In genomic region chr15:51112078-51112477, GRCh38 we compare ENCODE assay signal across 27 cellular contexts. TPM values are rescaled to one million over a fixed set of nuclear protein-coding genes. Genes with fewer than 3 reads are reported as not detected.
DNase-seq lines count a peak whose midpoint lies in the region; ATAC-seq, FAIRE-seq and TF ChIP-seq lines count a peak whose summit lies in the region.
"Had no signal": no experiment of that assay in that cellular context is flagged by ENCODE, and none has a peak within 500 bp of the region (broad histone marks: within the 10 kb centered on the region; RNA-seq: fewer than 3 reads in every experiment).

No MANE protein-coding gene starts in this region.

- H3K27ac ChIP-seq in coronary artery (peak overlapping the region; percentile 28 to 49), tibial artery (peak overlapping the region; percentile 83 to 85)
- H3K27ac ChIP-seq: BLaER1 had no signal

- peaks cover 0 to 70% (median 43%) of the 10 kb centered on the region in 4 donors for H3K4me1 ChIP-seq in tibial artery
- H3K4me1 ChIP-seq: BE2C, BLaER1 had no signal

- no peak overlapping the region for H3K4me3 ChIP-seq in coronary artery
- H3K4me3 ChIP-seq in tibial artery: no peak overlapping the region
- H3K4me3 ChIP-seq: BLaER1 had no signal

- H3K9me3 ChIP-seq in tibial artery: no peaks in the 10 kb centered on the region
- H3K9me3 ChIP-seq: BE2C, BLaER1 had no signal

- H3K36me3 Mint-ChIP-seq in activated CD8-positive, alpha-beta T cell treated with anti-CD3 and anti-CD28 coated beads for 36 hours (ENCODE audit: low read depth): no peaks in the 10 kb centered on the region
- H3K36me3 Mint-ChIP-seq: CD14-positive monocyte; CD4-positive, alpha-beta memory T cell; CD8-positive, alpha-beta memory T cell had no signal

- no peak overlapping the region for H3K4me3 Mint-ChIP-seq in activated CD8-positive, alpha-beta T cell treated with anti-CD3 and anti-CD28 coated beads for 36 hours
- H3K4me3 Mint-ChIP-seq: CD14-positive monocyte; CD4-positive, alpha-beta memory T cell; CD4-positive, CD25-positive, alpha-beta regulatory T cell; CD8-positive, alpha-beta memory T cell had no signal

- POLR2A ChIA-PET in activated CD8-positive, alpha-beta T cell treated with anti-CD3 and anti-CD28 coated beads for 36 hours (lab: Charles Lee): interaction anchor here (1.0 kb wide), 1 partner anchor 85 kb away, joined by 3 read pairs; no protein-coding TSS in a partner anchor

- DNase-seq in Right ventricle myocardium superior (no peak), left cardiac atrium (no peak), coronary artery (ENCODE audit: low spot score) (no peak), medulla oblongata (ENCODE audit: extremely low spot score) (peak; percentile 24), tibial artery (no peak), NCI-H1436 treated with DMSO at 0.1 percent for 48 hours (lab: John Stamatoyannopoulos, UW) (no peak), GM12892 (ENCODE audit: insufficient read length) (no peak)
- no peak for DNase-seq in activated CD8-positive, alpha-beta T cell treated with anti-CD3 and anti-CD28 coated beads for 36 hours
- DNase-seq: 8988T; ACHN; BE2C; C1 segment of cervical spinal cord; CD4-positive, alpha-beta memory T cell; CD4-positive, CD25-positive, alpha-beta regulatory T cell; CD8-positive, alpha-beta memory T cell; COR-L47; DMS 273 treated with DMSO at 0.1 percent for 48 hours; DMS153; DMS53; DMS79; GF-D8 had no signal

- CTCF ChIA-PET in activated CD8-positive, alpha-beta T cell treated with anti-CD3 and anti-CD28 coated beads for 36 hours (lab: Charles Lee): interaction anchor here (1.4 kb wide), 1 partner anchor 20 kb away, joined by 4 read pairs; no protein-coding TSS in a partner anchor

- no peaks in the 10 kb centered on the region for H3K4me1 Mint-ChIP-seq in activated CD8-positive, alpha-beta T cell treated with anti-CD3 and anti-CD28 coated beads for 36 hours (ENCODE audit: low read depth)
- H3K4me1 Mint-ChIP-seq: CD4-positive, alpha-beta memory T cell; CD4-positive, CD25-positive, alpha-beta regulatory T cell; CD8-positive, alpha-beta memory T cell had no signal

- no peak for FAIRE-seq in GM12892 (lab: Jason Lieb, UNC)
- FAIRE-seq: A204.1, G401.6, GM12891, GM18507 had no signal

- no peaks in the 10 kb centered on the region for H3K27me3 ChIP-seq in tibial artery
- H3K27me3 ChIP-seq: BLaER1 had no signal

- H3K36me3 ChIP-seq in tibial artery: no peaks in the 10 kb centered on the region
- H3K36me3 ChIP-seq: BE2C, BLaER1 had no signal

- no peak for TF ChIP-seq CTCF in coronary artery (IDR thresholded peaks at IDR 0.05)
- no peak for TF ChIP-seq CTCF in tibial artery (IDR thresholded peaks at IDR 0.05)
- no peak for TF ChIP-seq CTCF in activated CD8-positive, alpha-beta T cell treated with anti-CD3 and anti-CD28 coated beads for 36 hours (IDR thresholded peaks at IDR 0.05)

- intact Hi-C loops in Right ventricle myocardium superior (cut with DNase I): no loop called here
- intact Hi-C loops in left cardiac atrium (cut with DNase I): no loop called here
- intact Hi-C loops in tibial artery (cut with DNase I; ENCODE audit: low total_unique reads): no loop called here
- intact Hi-C loops in activated CD8-positive, alpha-beta T cell treated with anti-CD3 and anti-CD28 coated beads for 36 hours (cut with micrococcal nuclease): no loop called here

- ATAC-seq in Right ventricle myocardium superior (ENCODE audit: poor library complexity) (peak; percentile 69), left cardiac atrium (no peak)
- no peak for ATAC-seq in activated CD8-positive, alpha-beta T cell treated with anti-CD3 and anti-CD28 coated beads for 36 hours

- H3K27me3 Mint-ChIP-seq in activated CD8-positive, alpha-beta T cell treated with anti-CD3 and anti-CD28 coated beads for 36 hours: peaks cover 10% of the 10 kb centered on the region

- no peak overlapping the region for H3K27ac Mint-ChIP-seq in activated CD8-positive, alpha-beta T cell treated with anti-CD3 and anti-CD28 coated beads for 36 hours
- H3K27ac Mint-ChIP-seq: CD14-positive monocyte; CD4-positive, alpha-beta memory T cell; CD4-positive, CD25-positive, alpha-beta regulatory T cell; CD8-positive, alpha-beta memory T cell had no signal

- no peaks in the 10 kb centered on the region for H3K9me3 Mint-ChIP-seq in activated CD8-positive, alpha-beta T cell treated with anti-CD3 and anti-CD28 coated beads for 36 hours
- H3K9me3 Mint-ChIP-seq: CD4-positive, alpha-beta memory T cell; CD8-positive, alpha-beta memory T cell had no signal

- no peak for TF ChIP-seq POLR2A in GM12892 (IDR thresholded peaks at IDR 0.05; ENCODE audit: low read depth, low read length)

RNA-seq across cellular contexts. Expression of gene TNFAIP8L3, which starts 17.4 kb away (rescaled TPM):
- 6.5 TPM for total RNA-seq in Right ventricle myocardium superior
- total RNA-seq in left cardiac atrium: 1 to 10 TPM; 3.5 to 7.0 TPM
- total RNA-seq in activated CD8-positive, alpha-beta T cell treated with anti-CD3 and anti-CD28 coated beads for 36 hours: under 1 TPM in 1 of 2 experiments, not detected in 1; 0.14 TPM
- polyA plus RNA-seq in GM12892 (2012; ENCODE audit: missing spikeins): 1.5 TPM
- total RNA-seq: CD4-positive, alpha-beta memory T cell; CD4-positive, CD25-positive, alpha-beta regulatory T cell had no signal
- polyA plus RNA-seq: CD14-positive monocyte; CD4-positive, alpha-beta memory T cell; CD4-positive, CD25-positive, alpha-beta regulatory T cell; CD8-positive, alpha-beta memory T cell had no signal
